Comparison of ENCODE assay signal across 1 cellular context in the genomic region with DNA sequence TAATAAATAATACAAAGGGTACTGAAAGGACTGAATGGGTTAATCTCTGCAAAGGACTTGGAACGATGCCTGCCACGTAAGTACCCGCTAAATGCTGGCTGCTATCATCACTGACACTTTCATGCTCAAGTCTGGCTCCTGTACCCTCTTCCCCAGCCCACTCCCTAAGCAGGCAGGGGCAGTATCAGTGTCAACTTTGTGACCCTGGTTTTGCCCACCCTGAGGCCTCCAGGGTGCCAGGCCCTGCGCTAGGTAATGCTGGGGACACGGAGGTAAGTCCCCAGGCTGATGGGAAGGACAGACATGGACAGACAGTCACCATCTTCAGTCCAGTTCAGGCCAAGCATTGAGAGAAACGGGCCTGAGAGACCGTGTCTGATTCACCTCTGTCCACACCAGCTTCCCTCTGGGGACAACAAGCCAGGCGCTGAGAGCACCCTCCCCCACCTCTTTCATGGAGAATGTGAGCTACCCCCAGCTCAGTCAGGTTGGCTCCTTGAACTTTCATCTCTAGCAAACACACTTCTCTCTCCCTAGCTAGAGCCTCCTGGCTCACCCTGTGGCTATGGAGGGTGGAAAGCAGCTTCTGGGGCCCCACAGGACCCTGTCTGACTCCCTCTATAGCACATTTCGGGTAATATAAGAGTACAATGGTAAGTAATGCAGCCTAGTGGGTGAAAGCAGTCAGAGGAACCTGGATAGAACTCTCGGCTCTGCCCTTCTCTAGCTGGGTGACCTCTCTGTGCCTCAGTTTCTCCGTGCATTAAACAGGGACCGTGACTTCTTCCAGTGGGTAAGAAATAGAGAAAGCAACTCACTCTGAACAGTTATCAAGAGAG.
TF ChIP-seq lines count a peak whose summit lies in the region.

No MANE protein-coding gene starts in this region.

TF ChIP-seq in K562, 482 proteins besides CTCF, POLR2A, EP300 and RAD21 (continued from another document and continues in another):
- TF ChIP-seq, protein P1, sequence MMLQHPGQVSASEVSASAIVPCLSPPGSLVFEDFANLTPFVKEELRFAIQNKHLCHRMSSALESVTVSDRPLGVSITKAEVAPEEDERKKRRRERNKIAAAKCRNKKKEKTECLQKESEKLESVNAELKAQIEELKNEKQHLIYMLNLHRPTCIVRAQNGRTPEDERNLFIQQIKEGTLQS (IDR thresholded peaks at IDR 0.05), result no peak
- TF ChIP-seq, protein P1 (CRISPR knock-in tag; conservative IDR thresholded peaks at IDR 0.05), result no peak
- TF ChIP-seq, protein P2, sequence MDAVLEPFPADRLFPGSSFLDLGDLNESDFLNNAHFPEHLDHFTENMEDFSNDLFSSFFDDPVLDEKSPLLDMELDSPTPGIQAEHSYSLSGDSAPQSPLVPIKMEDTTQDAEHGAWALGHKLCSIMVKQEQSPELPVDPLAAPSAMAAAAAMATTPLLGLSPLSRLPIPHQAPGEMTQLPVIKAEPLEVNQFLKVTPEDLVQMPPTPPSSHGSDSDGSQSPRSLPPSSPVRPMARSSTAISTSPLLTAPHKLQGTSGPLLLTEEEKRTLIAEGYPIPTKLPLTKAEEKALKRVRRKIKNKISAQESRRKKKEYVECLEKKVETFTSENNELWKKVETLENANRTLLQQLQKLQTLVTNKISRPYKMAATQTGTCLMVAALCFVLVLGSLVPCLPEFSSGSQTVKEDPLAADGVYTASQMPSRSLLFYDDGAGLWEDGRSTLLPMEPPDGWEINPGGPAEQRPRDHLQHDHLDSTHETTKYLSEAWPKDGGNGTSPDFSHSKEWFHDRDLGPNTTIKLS (IDR thresholded peaks at IDR 0.05; ENCODE audit: borderline replicate concordance, low read depth), result no peak
- TF ChIP-seq RNF2 (IDR thresholded peaks at IDR 0.05), result no peak
- no peak for TF ChIP-seq ZNF695 (CRISPR knock-in tag; IDR thresholded peaks at IDR 0.05)
- TF ChIP-seq, protein P3, sequence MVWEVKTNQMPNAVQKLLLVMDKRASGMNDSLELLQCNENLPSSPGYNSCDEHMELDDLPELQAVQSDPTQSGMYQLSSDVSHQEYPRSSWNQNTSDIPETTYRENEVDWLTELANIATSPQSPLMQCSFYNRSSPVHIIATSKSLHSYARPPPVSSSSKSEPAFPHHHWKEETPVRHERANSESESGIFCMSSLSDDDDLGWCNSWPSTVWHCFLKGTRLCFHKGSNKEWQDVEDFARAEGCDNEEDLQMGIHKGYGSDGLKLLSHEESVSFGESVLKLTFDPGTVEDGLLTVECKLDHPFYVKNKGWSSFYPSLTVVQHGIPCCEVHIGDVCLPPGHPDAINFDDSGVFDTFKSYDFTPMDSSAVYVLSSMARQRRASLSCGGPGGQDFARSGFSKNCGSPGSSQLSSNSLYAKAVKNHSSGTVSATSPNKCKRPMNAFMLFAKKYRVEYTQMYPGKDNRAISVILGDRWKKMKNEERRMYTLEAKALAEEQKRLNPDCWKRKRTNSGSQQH (CRISPR knock-in tag; IDR thresholded peaks at IDR 0.05), result 0 out of 2 replicates have a peak, but pooled peaks have one; percentile 8
- TF ChIP-seq FOXP1 (CRISPR knock-in tag; IDR thresholded peaks at IDR 0.05), result no peak
- no peak for TF ChIP-seq CBX3 (IDR thresholded peaks at IDR 0.05; ENCODE audit: borderline replicate concordance in 1 of 2, low read length in 2 of 2)
- no peak for TF ChIP-seq TAF9B (IDR thresholded peaks at IDR 0.05; ENCODE audit: partially characterized antibody)
- TF ChIP-seq HNRNPUL1 (IDR thresholded peaks at IDR 0.05; ENCODE audit: low read length), result no peak
- no peak for TF ChIP-seq XRCC4 (IDR thresholded peaks at IDR 0.05; ENCODE audit: extremely low read depth, insufficient read depth, insufficient read length)
- no peak for TF ChIP-seq RBM39 (optimal IDR thresholded peaks at IDR 0.05; ENCODE audit: low read depth, low read length)
- TF ChIP-seq MED1 (CRISPR knock-in tag; IDR thresholded peaks at IDR 0.05; ENCODE audit: borderline replicate concordance), result no peak
- TF ChIP-seq, protein P4, sequence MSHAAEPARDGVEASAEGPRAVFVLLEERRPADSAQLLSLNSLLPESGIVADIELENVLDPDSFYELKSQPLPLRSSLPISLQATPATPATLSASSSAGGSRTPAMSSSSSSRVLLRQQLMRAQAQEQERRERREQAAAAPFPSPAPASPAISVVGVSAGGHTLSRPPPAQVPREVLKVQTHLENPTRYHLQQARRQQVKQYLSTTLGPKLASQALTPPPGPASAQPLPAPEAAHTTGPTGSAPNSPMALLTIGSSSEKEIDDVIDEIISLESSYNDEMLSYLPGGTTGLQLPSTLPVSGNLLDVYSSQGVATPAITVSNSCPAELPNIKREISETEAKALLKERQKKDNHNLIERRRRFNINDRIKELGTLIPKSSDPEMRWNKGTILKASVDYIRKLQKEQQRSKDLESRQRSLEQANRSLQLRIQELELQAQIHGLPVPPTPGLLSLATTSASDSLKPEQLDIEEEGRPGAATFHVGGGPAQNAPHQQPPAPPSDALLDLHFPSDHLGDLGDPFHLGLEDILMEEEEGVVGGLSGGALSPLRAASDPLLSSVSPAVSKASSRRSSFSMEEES (CRISPR knock-in tag; IDR thresholded peaks at IDR 0.05), result no peak
- TF ChIP-seq, protein P5, sequence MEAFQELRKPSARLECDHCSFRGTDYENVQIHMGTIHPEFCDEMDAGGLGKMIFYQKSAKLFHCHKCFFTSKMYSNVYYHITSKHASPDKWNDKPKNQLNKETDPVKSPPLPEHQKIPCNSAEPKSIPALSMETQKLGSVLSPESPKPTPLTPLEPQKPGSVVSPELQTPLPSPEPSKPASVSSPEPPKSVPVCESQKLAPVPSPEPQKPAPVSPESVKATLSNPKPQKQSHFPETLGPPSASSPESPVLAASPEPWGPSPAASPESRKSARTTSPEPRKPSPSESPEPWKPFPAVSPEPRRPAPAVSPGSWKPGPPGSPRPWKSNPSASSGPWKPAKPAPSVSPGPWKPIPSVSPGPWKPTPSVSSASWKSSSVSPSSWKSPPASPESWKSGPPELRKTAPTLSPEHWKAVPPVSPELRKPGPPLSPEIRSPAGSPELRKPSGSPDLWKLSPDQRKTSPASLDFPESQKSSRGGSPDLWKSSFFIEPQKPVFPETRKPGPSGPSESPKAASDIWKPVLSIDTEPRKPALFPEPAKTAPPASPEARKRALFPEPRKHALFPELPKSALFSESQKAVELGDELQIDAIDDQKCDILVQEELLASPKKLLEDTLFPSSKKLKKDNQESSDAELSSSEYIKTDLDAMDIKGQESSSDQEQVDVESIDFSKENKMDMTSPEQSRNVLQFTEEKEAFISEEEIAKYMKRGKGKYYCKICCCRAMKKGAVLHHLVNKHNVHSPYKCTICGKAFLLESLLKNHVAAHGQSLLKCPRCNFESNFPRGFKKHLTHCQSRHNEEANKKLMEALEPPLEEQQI (IDR thresholded peaks at IDR 0.05), result no peak
- no peak for TF ChIP-seq SIN3B (IDR thresholded peaks at IDR 0.05; ENCODE audit: low read depth)
- TF ChIP-seq, protein P6, sequence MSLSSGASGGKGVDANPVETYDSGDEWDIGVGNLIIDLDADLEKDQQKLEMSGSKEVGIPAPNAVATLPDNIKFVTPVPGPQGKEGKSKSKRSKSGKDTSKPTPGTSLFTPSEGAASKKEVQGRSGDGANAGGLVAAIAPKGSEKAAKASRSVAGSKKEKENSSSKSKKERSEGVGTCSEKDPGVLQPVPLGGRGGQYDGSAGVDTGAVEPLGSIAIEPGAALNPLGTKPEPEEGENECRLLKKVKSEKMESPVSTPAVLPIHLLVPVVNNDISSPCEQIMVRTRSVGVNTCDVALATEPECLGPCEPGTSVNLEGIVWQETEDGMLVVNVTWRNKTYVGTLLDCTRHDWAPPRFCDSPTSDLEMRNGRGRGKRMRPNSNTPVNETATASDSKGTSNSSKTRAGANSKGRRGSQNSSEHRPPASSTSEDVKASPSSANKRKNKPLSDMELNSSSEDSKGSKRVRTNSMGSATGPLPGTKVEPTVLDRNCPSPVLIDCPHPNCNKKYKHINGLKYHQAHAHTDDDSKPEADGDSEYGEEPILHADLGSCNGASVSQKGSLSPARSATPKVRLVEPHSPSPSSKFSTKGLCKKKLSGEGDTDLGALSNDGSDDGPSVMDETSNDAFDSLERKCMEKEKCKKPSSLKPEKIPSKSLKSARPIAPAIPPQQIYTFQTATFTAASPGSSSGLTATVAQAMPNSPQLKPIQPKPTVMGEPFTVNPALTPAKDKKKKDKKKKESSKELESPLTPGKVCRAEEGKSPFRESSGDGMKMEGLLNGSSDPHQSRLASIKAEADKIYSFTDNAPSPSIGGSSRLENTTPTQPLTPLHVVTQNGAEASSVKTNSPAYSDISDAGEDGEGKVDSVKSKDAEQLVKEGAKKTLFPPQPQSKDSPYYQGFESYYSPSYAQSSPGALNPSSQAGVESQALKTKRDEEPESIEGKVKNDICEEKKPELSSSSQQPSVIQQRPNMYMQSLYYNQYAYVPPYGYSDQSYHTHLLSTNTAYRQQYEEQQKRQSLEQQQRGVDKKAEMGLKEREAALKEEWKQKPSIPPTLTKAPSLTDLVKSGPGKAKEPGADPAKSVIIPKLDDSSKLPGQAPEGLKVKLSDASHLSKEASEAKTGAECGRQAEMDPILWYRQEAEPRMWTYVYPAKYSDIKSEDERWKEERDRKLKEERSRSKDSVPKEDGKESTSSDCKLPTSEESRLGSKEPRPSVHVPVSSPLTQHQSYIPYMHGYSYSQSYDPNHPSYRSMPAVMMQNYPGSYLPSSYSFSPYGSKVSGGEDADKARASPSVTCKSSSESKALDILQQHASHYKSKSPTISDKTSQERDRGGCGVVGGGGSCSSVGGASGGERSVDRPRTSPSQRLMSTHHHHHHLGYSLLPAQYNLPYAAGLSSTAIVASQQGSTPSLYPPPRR (CRISPR knock-in tag; IDR thresholded peaks at IDR 0.05; ENCODE audit: borderline replicate concordance), result no peak
- no peak for TF ChIP-seq HIVEP1 (CRISPR knock-in tag; IDR thresholded peaks at IDR 0.05)
- TF ChIP-seq NFE2 (IDR thresholded peaks at IDR 0.05; ENCODE audit: low read depth), result no peak
- TF ChIP-seq ETV5 (CRISPR knock-in tag; IDR thresholded peaks at IDR 0.05; ENCODE audit: low read depth), result no peak
- TF ChIP-seq BACH1 (tag; IDR thresholded peaks at IDR 0.05), result no peak
- no peak for TF ChIP-seq CHD4 (IDR thresholded peaks at IDR 0.05; ENCODE audit: insufficient read depth, insufficient replicate concordance, low read depth, low read length, poor library complexity, severe bottlenecking)
- TF ChIP-seq CEBPB (tag; IDR thresholded peaks at IDR 0.05), result no peak
- no peak for TF ChIP-seq NR4A1 (CRISPR knock-in tag; IDR thresholded peaks at IDR 0.05)
- 0 out of 2 replicates have a peak, but pooled peaks have one; percentile 18 for TF ChIP-seq NR4A1 (tag; IDR thresholded peaks at IDR 0.05)
- TF ChIP-seq SREBF1 (IDR thresholded peaks at IDR 0.05; ENCODE audit: borderline replicate concordance, low read depth, low read length), result no peak
- TF ChIP-seq, protein P7, sequence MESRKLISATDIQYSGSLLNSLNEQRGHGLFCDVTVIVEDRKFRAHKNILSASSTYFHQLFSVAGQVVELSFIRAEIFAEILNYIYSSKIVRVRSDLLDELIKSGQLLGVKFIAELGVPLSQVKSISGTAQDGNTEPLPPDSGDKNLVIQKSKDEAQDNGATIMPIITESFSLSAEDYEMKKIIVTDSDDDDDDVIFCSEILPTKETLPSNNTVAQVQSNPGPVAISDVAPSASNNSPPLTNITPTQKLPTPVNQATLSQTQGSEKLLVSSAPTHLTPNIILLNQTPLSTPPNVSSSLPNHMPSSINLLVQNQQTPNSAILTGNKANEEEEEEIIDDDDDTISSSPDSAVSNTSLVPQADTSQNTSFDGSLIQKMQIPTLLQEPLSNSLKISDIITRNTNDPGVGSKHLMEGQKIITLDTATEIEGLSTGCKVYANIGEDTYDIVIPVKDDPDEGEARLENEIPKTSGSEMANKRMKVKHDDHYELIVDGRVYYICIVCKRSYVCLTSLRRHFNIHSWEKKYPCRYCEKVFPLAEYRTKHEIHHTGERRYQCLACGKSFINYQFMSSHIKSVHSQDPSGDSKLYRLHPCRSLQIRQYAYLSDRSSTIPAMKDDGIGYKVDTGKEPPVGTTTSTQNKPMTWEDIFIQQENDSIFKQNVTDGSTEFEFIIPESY (CRISPR knock-in tag; IDR thresholded peaks at IDR 0.05), result no peak
- no peak for TF ChIP-seq CHD1 (IDR thresholded peaks at IDR 0.05; ENCODE audit: low read length)
- no peak for TF ChIP-seq ELF1 (tag; IDR thresholded peaks at IDR 0.05)
- 0 out of 2 replicates have a peak, but pooled peaks have one; percentile 8 for TF ChIP-seq ZFX (CRISPR knock-in tag; IDR thresholded peaks at IDR 0.05)
- 0 out of 2 replicates have a peak, but pooled peaks have one; percentile 9 for TF ChIP-seq ZBTB1 (CRISPR knock-in tag; IDR thresholded peaks at IDR 0.05; ENCODE audit: borderline replicate concordance, low read depth)
- no peak for TF ChIP-seq NFXL1 (CRISPR knock-in tag; IDR thresholded peaks at IDR 0.05)
- no peak for TF ChIP-seq ZFPM2 (CRISPR knock-in tag; IDR thresholded peaks at IDR 0.05)
- no peak for TF ChIP-seq E2F3 (CRISPR knock-in tag; IDR thresholded peaks at IDR 0.05)
- TF ChIP-seq ZNF77 (CRISPR knock-in tag; IDR thresholded peaks at IDR 0.05), result no peak
- TF ChIP-seq, protein P8, sequence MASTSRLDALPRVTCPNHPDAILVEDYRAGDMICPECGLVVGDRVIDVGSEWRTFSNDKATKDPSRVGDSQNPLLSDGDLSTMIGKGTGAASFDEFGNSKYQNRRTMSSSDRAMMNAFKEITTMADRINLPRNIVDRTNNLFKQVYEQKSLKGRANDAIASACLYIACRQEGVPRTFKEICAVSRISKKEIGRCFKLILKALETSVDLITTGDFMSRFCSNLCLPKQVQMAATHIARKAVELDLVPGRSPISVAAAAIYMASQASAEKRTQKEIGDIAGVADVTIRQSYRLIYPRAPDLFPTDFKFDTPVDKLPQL (IDR thresholded peaks at IDR 0.05; ENCODE audit: extremely low read depth, insufficient read length), result no peak
- TF ChIP-seq HNRNPLL (IDR thresholded peaks at IDR 0.05; ENCODE audit: low read depth, low read length, poor library complexity, severe bottlenecking), result no peak
- no peak for TF ChIP-seq SETDB1 (IDR thresholded peaks at IDR 0.05; ENCODE audit: low read length)
- no peak for TF ChIP-seq ZKSCAN1 (IDR thresholded peaks at IDR 0.05; ENCODE audit: low read depth, low read length)
- TF ChIP-seq, protein P9, sequence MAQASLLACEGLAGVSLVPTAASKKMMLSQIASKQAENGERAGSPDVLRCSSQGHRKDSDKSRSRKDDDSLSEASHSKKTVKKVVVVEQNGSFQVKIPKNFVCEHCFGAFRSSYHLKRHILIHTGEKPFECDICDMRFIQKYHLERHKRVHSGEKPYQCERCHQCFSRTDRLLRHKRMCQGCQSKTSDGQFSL (CRISPR knock-in tag; IDR thresholded peaks at IDR 0.05), result no peak
- TF ChIP-seq, protein P9 (tag; IDR thresholded peaks at IDR 0.05), result no peak
- no peak for TF ChIP-seq CBX8 (IDR thresholded peaks at IDR 0.05; ENCODE audit: borderline replicate concordance, extremely low read depth, low read depth, low read length, poor library complexity, severe bottlenecking)
- TF ChIP-seq KAT7 (CRISPR knock-in tag; IDR thresholded peaks at IDR 0.05; ENCODE audit: borderline replicate concordance), result peak; percentile 73; the same call in 1 of the 2 replicates
- peak; percentile 31 for TF ChIP-seq SMAD1 (IDR thresholded peaks at IDR 0.05; ENCODE audit: low read depth, low read length, partially characterized antibody)
- no peak for TF ChIP-seq ERF (CRISPR knock-in tag; IDR thresholded peaks at IDR 0.05)
- no peak for TF ChIP-seq HDAC3 (IDR thresholded peaks at IDR 0.05; ENCODE audit: borderline replicate concordance, partially characterized antibody)
- no peak for TF ChIP-seq BRCA1 (IDR thresholded peaks at IDR 0.05)
- no peak for TF ChIP-seq BRCA1 (CRISPR knock-in tag; IDR thresholded peaks at IDR 0.05)
- no peak for TF ChIP-seq PRMT5 (CRISPR knock-in tag; IDR thresholded peaks at IDR 0.05)
